1 cellular context compared by ENCODE assay signal in genomic region chr21:38913120-38913975, GRCh38.
TF ChIP-seq lines count a peak whose summit lies in the region.

No MANE protein-coding gene starts in this region.

TF ChIP-seq in HepG2, 621 proteins besides CTCF, POLR2A, EP300 and RAD21 (continued from another document):
- TF ChIP-seq AKNA (CRISPR knock-in tag; IDR thresholded peaks at IDR 0.05; ENCODE audit: borderline replicate concordance): no peak
- TF ChIP-seq ZBTB4 (CRISPR knock-in tag; IDR thresholded peaks at IDR 0.05; ENCODE audit: borderline replicate concordance): peak; percentile 59; the same call in 1 of the 2 replicates
- no peak for TF ChIP-seq KLF13 (CRISPR knock-in tag; IDR thresholded peaks at IDR 0.05)
- peak; percentile 18; the same call in 1 of the 2 replicates for TF ChIP-seq TFAP4 (IDR thresholded peaks at IDR 0.05; ENCODE audit: borderline replicate concordance, low read depth)
- TF ChIP-seq ZNF367 (CRISPR knock-in tag; IDR thresholded peaks at IDR 0.05; ENCODE audit: borderline replicate concordance): no peak
- TF ChIP-seq JARID2 (CRISPR knock-in tag; IDR thresholded peaks at IDR 0.05; ENCODE audit: insufficient replicate concordance): no peak
- no peak for TF ChIP-seq MLX (CRISPR knock-in tag; IDR thresholded peaks at IDR 0.05)
- no peak for TF ChIP-seq ZNF792 (CRISPR knock-in tag; IDR thresholded peaks at IDR 0.05)
- no peak for TF ChIP-seq AHR (CRISPR knock-in tag; IDR thresholded peaks at IDR 0.05)
- TF ChIP-seq SP5 (CRISPR knock-in tag; IDR thresholded peaks at IDR 0.05; ENCODE audit: borderline replicate concordance, low read depth): peak; percentile 59; the same call in 1 of the 2 replicates
- no peak for TF ChIP-seq ZNF773 (CRISPR knock-in tag; IDR thresholded peaks at IDR 0.05; ENCODE audit: borderline replicate concordance)
- TF ChIP-seq NFE2L1 (CRISPR knock-in tag; IDR thresholded peaks at IDR 0.05; ENCODE audit: borderline replicate concordance): no peak
- no peak for TF ChIP-seq FOXA1 (IDR thresholded peaks at IDR 0.05)
- TF ChIP-seq FOXA1 (CRISPR knock-in tag; IDR thresholded peaks at IDR 0.05): peak; percentile 4; the same call in 1 of the 2 replicates
- no peak for TF ChIP-seq NR1H2 (CRISPR knock-in tag; IDR thresholded peaks at IDR 0.05; ENCODE audit: borderline replicate concordance, low read depth)
- no peak for TF ChIP-seq ZNF615 (CRISPR knock-in tag; IDR thresholded peaks at IDR 0.05; ENCODE audit: borderline replicate concordance)
- TF ChIP-seq TBL1XR1 (IDR thresholded peaks at IDR 0.05; ENCODE audit: borderline replicate concordance, low read length, partially characterized antibody): no peak
- TF ChIP-seq HMG20A (CRISPR knock-in tag; IDR thresholded peaks at IDR 0.05; ENCODE audit: borderline replicate concordance): 0 out of 2 replicates have a peak, but pooled peaks have one; percentile 20
- no peak for TF ChIP-seq JUNB (CRISPR knock-in tag; IDR thresholded peaks at IDR 0.05; ENCODE audit: borderline replicate concordance)
- TF ChIP-seq ELF1 (CRISPR knock-in tag; IDR thresholded peaks at IDR 0.05): no peak
- TF ChIP-seq AKAP8 (CRISPR knock-in tag; IDR thresholded peaks at IDR 0.05): no peak
- TF ChIP-seq KDM1A (CRISPR knock-in tag; IDR thresholded peaks at IDR 0.05): no peak
- TF ChIP-seq ZNF746 (CRISPR knock-in tag; IDR thresholded peaks at IDR 0.05): 0 out of 2 replicates have a peak, but pooled peaks have one; percentile 41
- 0 out of 2 replicates have a peak, but pooled peaks have one; percentile 48 for TF ChIP-seq ZNF891 (CRISPR knock-in tag; IDR thresholded peaks at IDR 0.05)
- no peak for TF ChIP-seq CBX2 (IDR thresholded peaks at IDR 0.05; ENCODE audit: low read depth, low read length)
- TF ChIP-seq CBX2 (CRISPR knock-in tag; IDR thresholded peaks at IDR 0.05; ENCODE audit: low read depth): no peak
- TF ChIP-seq ZZZ3 (CRISPR knock-in tag; IDR thresholded peaks at IDR 0.05; ENCODE audit: borderline replicate concordance): no peak
- no peak for TF ChIP-seq ZNF331 (CRISPR knock-in tag; IDR thresholded peaks at IDR 0.05)
- no peak for TF ChIP-seq ZNF30 (CRISPR knock-in tag; IDR thresholded peaks at IDR 0.05)
- no peak for TF ChIP-seq ZBTB7B (CRISPR knock-in tag; IDR thresholded peaks at IDR 0.05)
- 0 out of 2 replicates have a peak, but pooled peaks have one; percentile 30 for TF ChIP-seq ZNF430 (CRISPR knock-in tag; IDR thresholded peaks at IDR 0.05)
- no peak for TF ChIP-seq KMT2A (CRISPR knock-in tag; IDR thresholded peaks at IDR 0.05)
- no peak; the same call in 1 of the 2 replicates for TF ChIP-seq TARDBP (CRISPR knock-in tag; IDR thresholded peaks at IDR 0.05)
- TF ChIP-seq SNAPC5 (CRISPR knock-in tag; IDR thresholded peaks at IDR 0.05; ENCODE audit: borderline replicate concordance): no peak
- TF ChIP-seq REXO4 (CRISPR knock-in tag; IDR thresholded peaks at IDR 0.05; ENCODE audit: borderline replicate concordance): no peak
- peak; percentile 91; the same call in 1 of the 2 replicates for TF ChIP-seq ZBTB38 (CRISPR knock-in tag; IDR thresholded peaks at IDR 0.05)
- TF ChIP-seq HNRNPH1 (optimal IDR thresholded peaks at IDR 0.05; ENCODE audit: low read depth, low read length): no peak
- TF ChIP-seq STAG1 (CRISPR knock-in tag; IDR thresholded peaks at IDR 0.05): no peak
- no peak for TF ChIP-seq PCBP1 (IDR thresholded peaks at IDR 0.05; ENCODE audit: borderline replicate concordance, low read depth, low read length)
- TF ChIP-seq SIN3B (IDR thresholded peaks at IDR 0.05; ENCODE audit: low read length): no peak
- 0 out of 2 replicates have a peak, but pooled peaks have one; percentile 50 for TF ChIP-seq PLRG1 (conservative IDR thresholded peaks at IDR 0.05)
- no peak for TF ChIP-seq ZFP82 (CRISPR knock-in tag; IDR thresholded peaks at IDR 0.05; ENCODE audit: borderline replicate concordance)
- no peak for TF ChIP-seq ZNF564 (CRISPR knock-in tag; IDR thresholded peaks at IDR 0.05)
- TF ChIP-seq RBM22 (optimal IDR thresholded peaks at IDR 0.05; ENCODE audit: low read length): no peak
- TF ChIP-seq CCAR2 (optimal IDR thresholded peaks at IDR 0.05; ENCODE audit: low read depth, low read length): no peak
- no peak for TF ChIP-seq CREB3 (CRISPR knock-in tag; IDR thresholded peaks at IDR 0.05)
- TF ChIP-seq DMTF1 (CRISPR knock-in tag; IDR thresholded peaks at IDR 0.05): no peak
- 0 out of 2 replicates have a peak, but pooled peaks have one; percentile 10 for TF ChIP-seq ARID5B (CRISPR knock-in tag; IDR thresholded peaks at IDR 0.05)
